In the genomic region with DNA sequence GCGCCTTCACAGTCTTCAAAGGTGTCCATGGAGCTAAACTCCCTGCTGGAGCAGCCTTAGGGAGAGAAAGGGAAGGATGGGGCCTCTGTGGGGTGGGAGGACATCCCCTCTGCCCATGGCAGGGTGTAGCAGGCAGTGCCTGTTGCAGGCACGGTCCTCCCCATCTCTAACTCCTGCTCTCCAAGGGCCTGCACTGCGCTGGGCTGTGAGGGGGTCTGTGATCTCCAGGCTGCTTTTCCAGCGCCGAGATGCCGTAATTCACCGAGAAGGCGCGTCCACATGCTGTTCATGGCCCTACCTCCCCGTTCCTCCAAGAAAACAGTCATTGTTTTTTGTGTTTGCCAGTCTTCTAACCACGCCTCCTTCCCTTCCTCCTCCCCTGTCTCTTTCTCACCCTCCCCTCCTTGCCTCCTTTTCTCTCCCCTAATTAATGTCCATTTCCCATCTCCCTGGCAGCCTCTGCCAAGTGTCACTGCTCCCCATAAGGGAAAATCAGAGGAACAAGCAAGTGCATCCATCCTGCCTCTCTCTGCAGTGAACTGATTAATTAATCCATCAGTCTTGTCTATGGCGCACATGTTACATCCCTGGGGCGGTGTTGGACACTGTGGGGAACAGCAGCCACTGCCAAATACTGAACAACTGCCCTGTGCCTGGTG, we compare ENCODE assay signal across 2 cellular contexts.
TF ChIP-seq lines count a peak whose summit lies in the region.

No MANE protein-coding gene starts in this region.

TF ChIP-seq in HEK293, 187 proteins besides CTCF, POLR2A, EP300 and RAD21:
- TF ChIP-seq ZNF138 (tag by site-specific recombination; IDR thresholded peaks at IDR 0.05; ENCODE audit: borderline replicate concordance): no peak
- peak; percentile 56; the same call in 1 of the 2 replicates for TF ChIP-seq ZNF341 (tag by site-specific recombination; IDR thresholded peaks at IDR 0.05; ENCODE audit: low read depth)

TF ChIP-seq in H1, 55 proteins besides CTCF, POLR2A, EP300 and RAD21:
- TF ChIP-seq POLR2AphosphoS5 (IDR thresholded peaks at IDR 0.05; ENCODE audit: low read depth, low read length) (no peak), CHD1 (IDR thresholded peaks at IDR 0.05; ENCODE audit: low read depth, low read length) (no peak)
- TF ChIP-seq, protein P1, sequence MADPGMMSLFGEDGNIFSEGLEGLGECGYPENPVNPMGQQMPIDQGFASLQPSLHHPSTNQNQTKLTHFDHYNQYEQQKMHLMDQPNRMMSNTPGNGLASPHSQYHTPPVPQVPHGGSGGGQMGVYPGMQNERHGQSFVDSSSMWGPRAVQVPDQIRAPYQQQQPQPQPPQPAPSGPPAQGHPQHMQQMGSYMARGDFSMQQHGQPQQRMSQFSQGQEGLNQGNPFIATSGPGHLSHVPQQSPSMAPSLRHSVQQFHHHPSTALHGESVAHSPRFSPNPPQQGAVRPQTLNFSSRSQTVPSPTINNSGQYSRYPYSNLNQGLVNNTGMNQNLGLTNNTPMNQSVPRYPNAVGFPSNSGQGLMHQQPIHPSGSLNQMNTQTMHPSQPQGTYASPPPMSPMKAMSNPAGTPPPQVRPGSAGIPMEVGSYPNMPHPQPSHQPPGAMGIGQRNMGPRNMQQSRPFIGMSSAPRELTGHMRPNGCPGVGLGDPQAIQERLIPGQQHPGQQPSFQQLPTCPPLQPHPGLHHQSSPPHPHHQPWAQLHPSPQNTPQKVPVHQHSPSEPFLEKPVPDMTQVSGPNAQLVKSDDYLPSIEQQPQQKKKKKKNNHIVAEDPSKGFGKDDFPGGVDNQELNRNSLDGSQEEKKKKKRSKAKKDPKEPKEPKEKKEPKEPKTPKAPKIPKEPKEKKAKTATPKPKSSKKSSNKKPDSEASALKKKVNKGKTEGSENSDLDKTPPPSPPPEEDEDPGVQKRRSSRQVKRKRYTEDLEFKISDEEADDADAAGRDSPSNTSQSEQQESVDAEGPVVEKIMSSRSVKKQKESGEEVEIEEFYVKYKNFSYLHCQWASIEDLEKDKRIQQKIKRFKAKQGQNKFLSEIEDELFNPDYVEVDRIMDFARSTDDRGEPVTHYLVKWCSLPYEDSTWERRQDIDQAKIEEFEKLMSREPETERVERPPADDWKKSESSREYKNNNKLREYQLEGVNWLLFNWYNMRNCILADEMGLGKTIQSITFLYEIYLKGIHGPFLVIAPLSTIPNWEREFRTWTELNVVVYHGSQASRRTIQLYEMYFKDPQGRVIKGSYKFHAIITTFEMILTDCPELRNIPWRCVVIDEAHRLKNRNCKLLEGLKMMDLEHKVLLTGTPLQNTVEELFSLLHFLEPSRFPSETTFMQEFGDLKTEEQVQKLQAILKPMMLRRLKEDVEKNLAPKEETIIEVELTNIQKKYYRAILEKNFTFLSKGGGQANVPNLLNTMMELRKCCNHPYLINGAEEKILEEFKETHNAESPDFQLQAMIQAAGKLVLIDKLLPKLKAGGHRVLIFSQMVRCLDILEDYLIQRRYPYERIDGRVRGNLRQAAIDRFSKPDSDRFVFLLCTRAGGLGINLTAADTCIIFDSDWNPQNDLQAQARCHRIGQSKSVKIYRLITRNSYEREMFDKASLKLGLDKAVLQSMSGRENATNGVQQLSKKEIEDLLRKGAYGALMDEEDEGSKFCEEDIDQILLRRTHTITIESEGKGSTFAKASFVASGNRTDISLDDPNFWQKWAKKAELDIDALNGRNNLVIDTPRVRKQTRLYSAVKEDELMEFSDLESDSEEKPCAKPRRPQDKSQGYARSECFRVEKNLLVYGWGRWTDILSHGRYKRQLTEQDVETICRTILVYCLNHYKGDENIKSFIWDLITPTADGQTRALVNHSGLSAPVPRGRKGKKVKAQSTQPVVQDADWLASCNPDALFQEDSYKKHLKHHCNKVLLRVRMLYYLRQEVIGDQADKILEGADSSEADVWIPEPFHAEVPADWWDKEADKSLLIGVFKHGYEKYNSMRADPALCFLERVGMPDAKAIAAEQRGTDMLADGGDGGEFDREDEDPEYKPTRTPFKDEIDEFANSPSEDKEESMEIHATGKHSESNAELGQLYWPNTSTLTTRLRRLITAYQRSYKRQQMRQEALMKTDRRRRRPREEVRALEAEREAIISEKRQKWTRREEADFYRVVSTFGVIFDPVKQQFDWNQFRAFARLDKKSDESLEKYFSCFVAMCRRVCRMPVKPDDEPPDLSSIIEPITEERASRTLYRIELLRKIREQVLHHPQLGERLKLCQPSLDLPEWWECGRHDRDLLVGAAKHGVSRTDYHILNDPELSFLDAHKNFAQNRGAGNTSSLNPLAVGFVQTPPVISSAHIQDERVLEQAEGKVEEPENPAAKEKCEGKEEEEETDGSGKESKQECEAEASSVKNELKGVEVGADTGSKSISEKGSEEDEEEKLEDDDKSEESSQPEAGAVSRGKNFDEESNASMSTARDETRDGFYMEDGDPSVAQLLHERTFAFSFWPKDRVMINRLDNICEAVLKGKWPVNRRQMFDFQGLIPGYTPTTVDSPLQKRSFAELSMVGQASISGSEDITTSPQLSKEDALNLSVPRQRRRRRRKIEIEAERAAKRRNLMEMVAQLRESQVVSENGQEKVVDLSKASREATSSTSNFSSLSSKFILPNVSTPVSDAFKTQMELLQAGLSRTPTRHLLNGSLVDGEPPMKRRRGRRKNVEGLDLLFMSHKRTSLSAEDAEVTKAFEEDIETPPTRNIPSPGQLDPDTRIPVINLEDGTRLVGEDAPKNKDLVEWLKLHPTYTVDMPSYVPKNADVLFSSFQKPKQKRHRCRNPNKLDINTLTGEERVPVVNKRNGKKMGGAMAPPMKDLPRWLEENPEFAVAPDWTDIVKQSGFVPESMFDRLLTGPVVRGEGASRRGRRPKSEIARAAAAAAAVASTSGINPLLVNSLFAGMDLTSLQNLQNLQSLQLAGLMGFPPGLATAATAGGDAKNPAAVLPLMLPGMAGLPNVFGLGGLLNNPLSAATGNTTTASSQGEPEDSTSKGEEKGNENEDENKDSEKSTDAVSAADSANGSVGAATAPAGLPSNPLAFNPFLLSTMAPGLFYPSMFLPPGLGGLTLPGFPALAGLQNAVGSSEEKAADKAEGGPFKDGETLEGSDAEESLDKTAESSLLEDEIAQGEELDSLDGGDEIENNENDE (IDR thresholded peaks at IDR 0.05; ENCODE audit: insufficient replicate concordance, low read length): peak; percentile 97
